27 cellular contexts compared by ENCODE assay signal in genomic region chr18:79729611-79730010, GRCh38.
"Had no signal": no experiment of that assay in that cellular context is flagged by ENCODE, and none has a peak within 500 bp of the region (broad histone marks: within the 10 kb centered on the region; RNA-seq: fewer than 3 reads in every experiment).

No MANE protein-coding gene starts in this region.

- H3K4me1 ChIP-seq: esophagus squamous epithelium, gastrocnemius medialis, heart right ventricle, left lung, lower lobe of right lung had no signal

- H3K27ac ChIP-seq: coronary artery, dorsolateral prefrontal cortex, epithelial cell of prostate, esophagus squamous epithelium, gastrocnemius medialis, heart right ventricle, left lung, lower lobe of right lung had no signal

- H3K27me3 ChIP-seq: dorsolateral prefrontal cortex, esophagus squamous epithelium, gastrocnemius medialis, heart right ventricle, left lung had no signal

- H3K9me3 ChIP-seq: lower lobe of right lung had no signal

- FAIRE-seq: colon, islet of Langerhans, keratinocyte had no signal

- ATAC-seq: esophagus mucosa, gastrocnemius medialis, left cardiac atrium, left lung, left ventricle myocardium superior, lower lobe of right lung, mucosa of descending colon had no signal

- H3K27me3 Mint-ChIP-seq: naive B cell had no signal

- H3K4me1 Mint-ChIP-seq: mesothelial cell of epicardium had no signal

- DNase-seq: dermis blood vessel endothelial cell; dorsolateral prefrontal cortex; effector CD4-positive, alpha-beta T cell; effector memory CD4-positive, alpha-beta T cell; erythroblast; esophagus squamous epithelium; foreskin fibroblast; foreskin melanocyte; gastrocnemius medialis; glutamatergic neuron; head of caudate nucleus; heart right ventricle; hippocampal formation; left cardiac atrium; left ventricle myocardium superior; lower lobe of right lung; mesenchymal stem cell; mucosa of descending colon; naive B cell had no signal

- H3K27ac Mint-ChIP-seq: mesothelial cell of epicardium, naive B cell had no signal

- H3K4me3 ChIP-seq: coronary artery, dorsolateral prefrontal cortex, esophagus squamous epithelium, gastrocnemius medialis, heart right ventricle, left lung, lower lobe of right lung, mucosa of descending colon had no signal

- H3K4me3 Mint-ChIP-seq: mesothelial cell of epicardium, naive B cell had no signal
